20 cellular contexts compared by ENCODE assay signal in genomic region chr18:48472610-48473009, GRCh38.
DNase-seq lines count a peak whose midpoint lies in the region; ATAC-seq and TF ChIP-seq lines count a peak whose summit lies in the region.
"Had no signal": no experiment of that assay in that cellular context is flagged by ENCODE, and none has a peak within 500 bp of the region (broad histone marks: within the 10 kb centered on the region; RNA-seq: fewer than 3 reads in every experiment).

No MANE protein-coding gene starts in this region.

- H3K9me3 ChIP-seq in heart left ventricle (peaks cover 0 to 9% (median 0%) of the 10 kb centered on the region in 12 donors), ovary (no peaks in the 10 kb centered on the region)
- H3K9me3 ChIP-seq: A549 had no signal

- TF ChIP-seq CTCF in HFFc6 (IDR thresholded peaks at IDR 0.05) (no peak), choroid plexus epithelial cell (conservative IDR thresholded peaks at IDR 0.05; ENCODE audit: low read depth, low read length) (no peak), heart left ventricle (IDR thresholded peaks at IDR 0.05) (no peak), ovary (IDR thresholded peaks at IDR 0.05) (no peak), CD14-positive monocyte (IDR thresholded peaks at IDR 0.05) (no peak)

- H3K36me3 Mint-ChIP-seq in HFFc6 (ENCODE audit: low read depth) (peaks cover 11% of the 10 kb centered on the region), CD14-positive monocyte (no peaks in the 10 kb centered on the region)
- H3K36me3 Mint-ChIP-seq: CD4-positive, CD25-positive, alpha-beta regulatory T cell had no signal

- DNase-seq in AG20443 (ENCODE audit: low spot score) (peak; percentile 35), HFFc6 (peak; percentile 41), choroid plexus epithelial cell (ENCODE audit: low read depth) (peak; percentile 59), iris pigment epithelial cell (ENCODE audit: low read depth) (peak; percentile 65), heart left ventricle (no peak), RPMI8226 (no peak), ovary (no peak), CD14-positive monocyte (ENCODE audit: low spot score) (no peak)
- DNase-seq: AML-193; CD4-positive, CD25-positive, alpha-beta regulatory T cell; DMS53; H7; IMR-90; Kasumi-1; NCI-H1092; NCI-H446 treated with DMSO at 0.1 percent for 48 hours; NCI-H748 treated with DMSO at 0.1 percent for 48 hours; SHP77 had no signal

- H3K4me1 ChIP-seq in heart left ventricle (peaks cover 0 to 29% (median 11%) of the 10 kb centered on the region in 12 donors), ovary (ENCODE audit: insufficient read depth) (peaks cover 2% of the 10 kb centered on the region)

- no peak overlapping the region for H3K4me3 ChIP-seq in choroid plexus epithelial cell (ENCODE audit: low read depth, low read length)
- H3K4me3 ChIP-seq in heart left ventricle, result no peak overlapping the region
- H3K4me3 ChIP-seq in ovary, result no peak overlapping the region
- H3K4me3 ChIP-seq: A549 had no signal

- no peak for ATAC-seq in heart left ventricle
- ATAC-seq: A549, SK-N-SH treated with all-trans-retinoic acid at 6 μM for 48 hours had no signal

- H3K4me1 Mint-ChIP-seq in HFFc6 (ENCODE audit: low read depth) (peaks cover 41% of the 10 kb centered on the region), CD14-positive monocyte (no peaks in the 10 kb centered on the region)
- H3K4me1 Mint-ChIP-seq: CD4-positive, CD25-positive, alpha-beta regulatory T cell had no signal

- no peak for TF ChIP-seq EP300 in ovary (IDR thresholded peaks at IDR 0.05)

- WGBS in heart left ventricle, 4 donors, result 66 to 93% (median 88%) methylated on average over 2 to 3 of the region's 3 CpGs
- 64 to 95% (median 65%) methylated on average over 3 of the region's 3 CpGs for WGBS in ovary, 3 donors

- no peaks in the 10 kb centered on the region for H3K36me3 ChIP-seq in heart left ventricle
- H3K36me3 ChIP-seq in ovary, result no peaks in the 10 kb centered on the region

- no peak overlapping the region for H3K4me3 Mint-ChIP-seq in HFFc6
- H3K4me3 Mint-ChIP-seq in CD14-positive monocyte, result no peak overlapping the region
- H3K4me3 Mint-ChIP-seq: CD4-positive, CD25-positive, alpha-beta regulatory T cell had no signal

- H3K27me3 Mint-ChIP-seq in HFFc6 (ENCODE audit: insufficient read depth) (no peaks in the 10 kb centered on the region), CD14-positive monocyte (ENCODE audit: low read depth in 3 of 3) (peaks cover 2 to 15% (median 6%) of the 10 kb centered on the region in 3 donors)

- TF ChIP-seq POLR2A in heart left ventricle (IDR thresholded peaks at IDR 0.05) (no peak), ovary (IDR thresholded peaks at IDR 0.05) (no peak)

- H3K27ac Mint-ChIP-seq in HFFc6, result no peak overlapping the region
- H3K27ac Mint-ChIP-seq in CD14-positive monocyte, result no peak overlapping the region

- H3K27me3 ChIP-seq in heart left ventricle, result no peaks in the 10 kb centered on the region
- no peaks in the 10 kb centered on the region for H3K27me3 ChIP-seq in ovary

- intact Hi-C loops in heart left ventricle (cut with DNase I), result loop anchor here in 1 of 10 donors (10.0 kb wide), 1 partner anchor 72 kb away; no protein-coding TSS in a partner anchor
- intact Hi-C loops in ovary (cut with DNase I), result loop anchor here in 1 of 4 donors (5.0 kb wide), 1 partner anchor 190 kb away; no protein-coding TSS in a partner anchor
- intact Hi-C loops in CD14-positive monocyte (cut with micrococcal nuclease), result loop anchor here in 1 of 2 donors (10.0 kb wide), 1 partner anchor 192 kb away; no protein-coding TSS in a partner anchor

- no peak overlapping the region for H3K27ac ChIP-seq in heart left ventricle
- no peak overlapping the region for H3K27ac ChIP-seq in ovary
- H3K27ac ChIP-seq: A549 had no signal

- H3K9me3 Mint-ChIP-seq in HFFc6, result peaks cover 10% of the 10 kb centered on the region; the same call in 1 of the 2 replicates
- peaks cover 1 to 7% (median 5%) of the 10 kb centered on the region in 7 donors for H3K9me3 Mint-ChIP-seq in CD14-positive monocyte

Comparison
In these comparisons a context has a peak if more than half of its experiments do, and no peak if none do; other contexts are left out.
1. DNase-seq: peak in AG20443 (single experiment), HFFc6 (single experiment), choroid plexus epithelial cell (single experiment) and iris pigment epithelial cell (single experiment); none in heart left ventricle (0 of 5), RPMI8226 (single experiment), ovary (0 of 5) and CD14-positive monocyte (single experiment).